ENCODE assay signal across 7 cellular contexts in genomic region chr2:87075054-87075790, GRCh38. TPM values are rescaled to one million over a fixed set of nuclear protein-coding genes. Genes with fewer than 3 reads are reported as not detected.
DNase-seq lines count a peak whose midpoint lies in the region; ATAC-seq and TF ChIP-seq lines count a peak whose summit lies in the region.
"Not testable (repeated sequence)": the region's sequence is repeated elsewhere in the genome, so short reads cannot be mapped to it uniquely, and the experiment has no call there.

No MANE protein-coding gene starts in this region.

- peak overlapping the region; percentile 55 to 71 for H3K27ac Mint-ChIP-seq in activated naive CD4-positive, alpha-beta T cell treated with anti-CD3 and anti-CD28 coated beads, Interleukin-2, amount 50 U/mL, for 72 hours
- H3K27ac Mint-ChIP-seq in memory B cell, result peak overlapping the region; percentile 96

- ATAC-seq in GM18867 (IDR thresholded peaks at IDR 0.05; ENCODE audit: unreplicated experiment) (peak; percentile 8), HG03432 (IDR thresholded peaks at IDR 0.05; ENCODE audit: unreplicated experiment) (peak; percentile 16)
- not testable (repeated sequence) for ATAC-seq in activated naive CD4-positive, alpha-beta T cell treated with anti-CD3 and anti-CD28 coated beads, Interleukin-2, amount 50 U/mL, for 72 hours; memory B cell (ENCODE audit: low read depth)

- H3K27ac ChIP-seq in fibroblast of lung (ENCODE audit: insufficient read depth, low read length), result not testable (repeated sequence)
- peak overlapping the region; percentile 53 to 96 (median 94) for H3K27ac ChIP-seq in spleen

- TF ChIP-seq POLR2A in spleen (IDR thresholded peaks at IDR 0.05), result not testable (repeated sequence)

- not testable (repeated sequence) for H3K36me3 ChIP-seq in fibroblast of lung (ENCODE audit: control insufficient read depth, insufficient read depth, low read length); spleen

- DNase-seq in T-helper 22 cell (ENCODE audit: low read depth), result peak; percentile 2
- peak in 1 of 2 donors; percentile 35 for DNase-seq in activated naive CD4-positive, alpha-beta T cell treated with anti-CD3 and anti-CD28 coated beads, Interleukin-2, amount 50 U/mL, for 72 hours (ENCODE audit: low spot score in 2 of 2)
- not testable (repeated sequence) for DNase-seq in fibroblast of lung (ENCODE audit: low read depth in 2 of 2)
- DNase-seq in memory B cell (ENCODE audit: low spot score in 2 of 2), result peak; percentile 14 to 33
- peak; percentile 89 for DNase-seq in spleen

- H3K27me3 ChIP-seq in fibroblast of lung (ENCODE audit: control insufficient read depth, insufficient read depth, low read length); spleen (replicated peaks in 1 of 7): not testable (repeated sequence)

- H4K20me1 ChIP-seq in fibroblast of lung (ENCODE audit: control insufficient read depth, extremely low read depth, insufficient read depth, low read length), result not testable (repeated sequence)

- H3K4me1 Mint-ChIP-seq in memory B cell, result not testable (repeated sequence)

- not testable (repeated sequence) for H3K9ac ChIP-seq in fibroblast of lung (ENCODE audit: insufficient read depth, low read length)

- intact Hi-C loops in spleen (cut with DNase I; ENCODE audit: low total_unique reads), result not testable (repeated sequence)

- peak overlapping the region; percentile 83 for H3K4me3 Mint-ChIP-seq in memory B cell

- peak overlapping the region; percentile 36 to 67 (median 54) for H3K4me3 ChIP-seq in fibroblast of lung (replicated peaks in 1 of 4; ENCODE audit: control extremely low read depth in 1 of 4, insufficient read depth in 1 of 4, low read depth in 3 of 4, low read length in 4 of 4)
- H3K4me3 ChIP-seq in spleen, result peak overlapping the region; percentile 59 to 79 (median 64)

- not testable (repeated sequence) for H3K9me3 ChIP-seq in fibroblast of lung (ENCODE audit: control insufficient read depth, insufficient read depth, low read depth, low read length); spleen

- H3K4me2 ChIP-seq in fibroblast of lung (ENCODE audit: extremely low read depth, insufficient read depth, low read length), result peak overlapping the region; percentile 48

- not testable (repeated sequence) for H3K36me3 Mint-ChIP-seq in activated naive CD4-positive, alpha-beta T cell treated with anti-CD3 and anti-CD28 coated beads, Interleukin-2, amount 50 U/mL, for 72 hours; memory B cell

- not testable (repeated sequence) for H3K79me2 ChIP-seq in fibroblast of lung (ENCODE audit: control insufficient read depth, insufficient read depth, low read length)

- not testable (repeated sequence) for H3K9me3 Mint-ChIP-seq in activated naive CD4-positive, alpha-beta T cell treated with anti-CD3 and anti-CD28 coated beads, Interleukin-2, amount 50 U/mL, for 72 hours; memory B cell

- not testable (repeated sequence) for TF ChIP-seq CTCF in fibroblast of lung (conservative IDR thresholded peaks at IDR 0.05 in 1 of 2, IDR thresholded peaks at IDR 0.05 in 1 of 2; ENCODE audit: low read depth in 1 of 2, low read length in 2 of 2); spleen (IDR thresholded peaks at IDR 0.05 in 8 of 11, conservative IDR thresholded peaks at IDR 0.05 in 3 of 11)

- not testable (repeated sequence) for H3K27me3 Mint-ChIP-seq in memory B cell

- not testable (repeated sequence) for H3K4me1 ChIP-seq in fibroblast of lung (ENCODE audit: control insufficient read depth, extremely low read depth, insufficient read depth, low read length)
- H3K4me1 ChIP-seq in spleen, result peaks cover 0 to 15% (median 9%) of the 10 kb centered on the region in 6 donors

- WGBS in spleen, 5 donors, result 0 to 1% (median 1%) methylated on average over 10 to 45 of the region's 47 CpGs

- H2AFZ ChIP-seq in fibroblast of lung (ENCODE audit: low read length), result not testable (repeated sequence)

RNA-seq across cellular contexts. Expression of gene PLGLB1, which starts 53.6 kb away (rescaled TPM):
- total RNA-seq in activated naive CD4-positive, alpha-beta T cell treated with anti-CD3 and anti-CD28 coated beads, Interleukin-2, amount 50 U/mL, for 72 hours, result 1 to 10 TPM in 1 of 2 donors, under 1 TPM in 1; 0.50 to 2.3 TPM
- total RNA-seq in fibroblast of lung (0.26 and 0.99 TPM in 2 replicates), spleen (10 to 100 TPM in 1 of 7 donors, 1 to 10 TPM in 6; 4.7 to 11.1 (median 6.2) TPM)
- polyA plus RNA-seq in fibroblast of lung (0.41 and 0.66 TPM in 2 replicates), spleen (1 to 10 TPM; 7.0 to 8.0 (median 7.6) TPM)
- 0.36 TPM in 1 of 2 replicates, not detected in the other for polyA plus RNA-seq in fibroblast of lung (2012)
- polyA minus RNA-seq in fibroblast of lung (ENCODE audit: low replicate concordance), result not detected in 2 replicates
